26 cellular contexts compared by ENCODE assay signal in genomic region chr2:218318241-218318640, GRCh38. TPM values are rescaled to one million over a fixed set of nuclear protein-coding genes. Genes with fewer than 3 reads are reported as not detected.
DNase-seq lines count a peak whose midpoint lies in the region; ATAC-seq and TF ChIP-seq lines count a peak whose summit lies in the region.
"Had no signal": no experiment of that assay in that cellular context is flagged by ENCODE, and none has a peak within 500 bp of the region (broad histone marks: within the 10 kb centered on the region; RNA-seq: fewer than 3 reads in every experiment).

No MANE protein-coding gene starts in this region.

- WGBS in SK-N-SH (ENCODE audit: low lambda C conversion rate): 100% methylated on average over 6 of the region's 7 CpGs

- H3K4me1 Mint-ChIP-seq in CD14-positive monocyte: peaks cover 79% of the 10 kb centered on the region
- peaks cover 61% of the 10 kb centered on the region for H3K4me1 Mint-ChIP-seq in CD4-positive, alpha-beta T cell (ENCODE audit: low read depth)
- H3K4me1 Mint-ChIP-seq in dendritic cell treated with granulocyte-macrophage colony-stimulating factor and Interleukin-4, amounts not matched to agents 40 ng/mL and 50 ng/mL, for 4 days (ENCODE audit: low read depth): peaks cover 58% of the 10 kb centered on the region

- H3K4me3 Mint-ChIP-seq in CD14-positive monocyte: no peak overlapping the region
- no peak overlapping the region for H3K4me3 Mint-ChIP-seq in CD4-positive, alpha-beta T cell
- H3K4me3 Mint-ChIP-seq in dendritic cell treated with granulocyte-macrophage colony-stimulating factor and Interleukin-4, amounts not matched to agents 40 ng/mL and 50 ng/mL, for 4 days: no peak overlapping the region
- H3K4me3 Mint-ChIP-seq: GM23338, HFFc6 had no signal

- no peak overlapping the region for H3K27ac ChIP-seq in CD4-positive, alpha-beta T cell (ENCODE audit: low read depth, low read length)
- peak overlapping the region; percentile 96 for H3K27ac ChIP-seq in neutrophil
- H3K27ac ChIP-seq in SK-N-SH (ENCODE audit: low read depth in 2 of 2, low read length in 1 of 2): no peak overlapping the region
- H3K27ac ChIP-seq: SJCRH30 had no signal

- no peaks in the 10 kb centered on the region for H3F3A ChIP-seq in SK-N-SH (replicated peaks; ENCODE audit: insufficient read depth)

- H2AFZ ChIP-seq in SK-N-SH (ENCODE audit: low read depth): no peak overlapping the region
- H2AFZ ChIP-seq: GM23338 had no signal

- POLR2A ChIA-PET in CD4-positive, alpha-beta T cell (lab: Charles Lee): interaction anchor here (0.9 to 3.1 kb wide), 3 partner anchors 27 to 48 kb away, joined by 3 to 16 read pairs (median 4); partner anchors contain the start of genes AAMP and PNKD
- POLR2A ChIA-PET in SK-N-SH (lab: Yijun Ruan, JAX): no interaction called here

- no peak overlapping the region for H3K9ac ChIP-seq in SK-N-SH

- H3K36me3 Mint-ChIP-seq in CD14-positive monocyte: peaks cover 3 to 10% of the 10 kb centered on the region in 2 donors
- peaks cover 4% of the 10 kb centered on the region for H3K36me3 Mint-ChIP-seq in CD4-positive, alpha-beta T cell (ENCODE audit: low read depth)
- H3K36me3 Mint-ChIP-seq in dendritic cell treated with granulocyte-macrophage colony-stimulating factor and Interleukin-4, amounts not matched to agents 40 ng/mL and 50 ng/mL, for 4 days (ENCODE audit: low read depth): peaks cover 1% of the 10 kb centered on the region

- CTCF ChIA-PET in CD4-positive, alpha-beta T cell (lab: Charles Lee): no interaction called here
- CTCF ChIA-PET in SK-N-SH (lab: Yijun Ruan, JAX): no interaction called here

- H3K36me3 ChIP-seq in neutrophil (no peaks in the 10 kb centered on the region), SK-N-SH (replicated peaks in 1 of 2; ENCODE audit: control insufficient read depth in 1 of 2, insufficient read depth in 2 of 2, low read length in 1 of 2) (no peaks in the 10 kb centered on the region)
- H3K36me3 ChIP-seq: HAP-1, SJCRH30 had no signal

- ATAC-seq in CD4-positive, alpha-beta T cell (ENCODE audit: poor library complexity): no peak
- ATAC-seq in GM19351 (IDR thresholded peaks at IDR 0.05; ENCODE audit: unreplicated experiment) (no peak), HG02610 (IDR thresholded peaks at IDR 0.05; ENCODE audit: unreplicated experiment) (no peak)
- ATAC-seq: GM23338, PC-3, Right ventricle myocardium inferior had no signal

- no peak overlapping the region for H3K4me3 ChIP-seq in neutrophil (ENCODE audit: low read depth in 1 of 2, low read length in 1 of 2)
- no peak overlapping the region for H3K4me3 ChIP-seq in SK-N-SH (ENCODE audit: low read depth in 2 of 2, low read length in 1 of 2)
- H3K4me3 ChIP-seq: GM23338, HAP-1, SJCRH30 had no signal

- TF ChIP-seq EP300 in SK-N-SH (IDR thresholded peaks at IDR 0.05; ENCODE audit: borderline replicate concordance in 1 of 2, low read depth in 1 of 2, low read length in 1 of 2): no peak

- DNase-seq in CD14-positive monocyte (ENCODE audit: low spot score) (no peak), SK-N-SH (no peak)
- no peak for DNase-seq in CD4-positive, alpha-beta T cell
- DNase-seq: C1 segment of cervical spinal cord, COR-L47, DMS53, HFFc6, Karpas-422, NCI-H1092, NCI-H1417 treated with DMSO at 0.1 percent for 48 hours, NCI-H187, NCI-H2081 treated with DMSO at 0.1 percent for 48 hours, NCI-H2171 treated with DMSO at 0.1 percent for 48 hours, NCI-H345, NCI-H510A treated with DMSO at 0.1 percent for 48 hours, PC-3, SJCRH30 had no signal

- no peaks in the 10 kb centered on the region for H3K27me3 ChIP-seq in CD4-positive, alpha-beta T cell (ENCODE audit: control insufficient read depth, insufficient read depth, low read length)
- H3K27me3 ChIP-seq in neutrophil: no peaks in the 10 kb centered on the region
- no peaks in the 10 kb centered on the region for H3K27me3 ChIP-seq in SK-N-SH (ENCODE audit: insufficient read depth)
- H3K27me3 ChIP-seq: SJCRH30 had no signal

- H3K4me2 ChIP-seq in SK-N-SH: no peak overlapping the region
- H3K4me2 ChIP-seq: GM23338 had no signal

- no peaks in the 10 kb centered on the region for H3K79me2 ChIP-seq in SK-N-SH (ENCODE audit: insufficient read depth)

- H3K27ac Mint-ChIP-seq in CD14-positive monocyte: peak overlapping the region; percentile 57 to 99 (median 88)
- peak overlapping the region; percentile 97 for H3K27ac Mint-ChIP-seq in CD4-positive, alpha-beta T cell
- peak overlapping the region; percentile 72 for H3K27ac Mint-ChIP-seq in dendritic cell treated with granulocyte-macrophage colony-stimulating factor and Interleukin-4, amounts not matched to agents 40 ng/mL and 50 ng/mL, for 4 days
- H3K27ac Mint-ChIP-seq: GM23338, HFFc6 had no signal

- H3K9me2 ChIP-seq in SK-N-SH: no peaks in the 10 kb centered on the region

- no peaks in the 10 kb centered on the region for H3K9me3 ChIP-seq in CD4-positive, alpha-beta T cell (ENCODE audit: control insufficient read depth, low read length)
- H3K9me3 ChIP-seq in neutrophil: no peaks in the 10 kb centered on the region
- H3K9me3 ChIP-seq in SK-N-SH: no peaks in the 10 kb centered on the region
- H3K9me3 ChIP-seq: HAP-1, SJCRH30 had no signal

- H3K9me3 Mint-ChIP-seq in CD14-positive monocyte: no peaks in the 10 kb centered on the region
- no peaks in the 10 kb centered on the region for H3K9me3 Mint-ChIP-seq in CD4-positive, alpha-beta T cell
- no peaks in the 10 kb centered on the region for H3K9me3 Mint-ChIP-seq in dendritic cell treated with granulocyte-macrophage colony-stimulating factor and Interleukin-4, amounts not matched to agents 40 ng/mL and 50 ng/mL, for 4 days
- H3K9me3 Mint-ChIP-seq: GM23338, HFFc6 had no signal

- no peaks in the 10 kb centered on the region for H4K20me1 ChIP-seq in SK-N-SH (ENCODE audit: insufficient read depth)

- no peak for TF ChIP-seq CTCF in CD14-positive monocyte (IDR thresholded peaks at IDR 0.05)
- TF ChIP-seq CTCF in CD4-positive, alpha-beta T cell (IDR thresholded peaks at IDR 0.05): no peak
- no peak for TF ChIP-seq CTCF in neutrophil (IDR thresholded peaks at IDR 0.05)
- TF ChIP-seq CTCF in SK-N-SH (IDR thresholded peaks at IDR 0.05): no peak

- TF ChIP-seq RAD21 in SK-N-SH (IDR thresholded peaks at IDR 0.05; ENCODE audit: low read length): no peak

- H3K4me1 ChIP-seq in neutrophil (ENCODE audit: control insufficient read depth in 1 of 2, insufficient read depth in 1 of 2, low read depth in 1 of 2, low read length in 1 of 2) (peaks cover 44 to 45% of the 10 kb centered on the region in 2 experiments), SK-N-SH (ENCODE audit: control insufficient read depth in 1 of 2, insufficient read depth in 2 of 2, low read depth in 1 of 2, low read length in 1 of 2) (peaks cover 0 to 7% of the 10 kb centered on the region in 2 experiments; a peak in 1 of 4 replicates)

- intact Hi-C loops in CD14-positive monocyte (cut with micrococcal nuclease): no loop called here
- intact Hi-C loops in CD4-positive, alpha-beta T cell (cut with DNase I, micrococcal nuclease): no loop called here
- intact Hi-C loops in dendritic cell treated with granulocyte-macrophage colony-stimulating factor and Interleukin-4, amounts not matched to agents 40 ng/mL and 50 ng/mL, for 4 days (cut with micrococcal nuclease): no loop called here

- peaks cover 0 to 2% (median 0%) of the 10 kb centered on the region in 3 donors for H3K27me3 Mint-ChIP-seq in CD14-positive monocyte (ENCODE audit: low read depth in 3 of 3)
- no peaks in the 10 kb centered on the region for H3K27me3 Mint-ChIP-seq in CD4-positive, alpha-beta T cell
- no peaks in the 10 kb centered on the region for H3K27me3 Mint-ChIP-seq in dendritic cell treated with granulocyte-macrophage colony-stimulating factor and Interleukin-4, amounts not matched to agents 40 ng/mL and 50 ng/mL, for 4 days

TF ChIP-seq in SK-N-SH, 30 proteins besides CTCF, POLR2A, EP300 and RAD21 (continues in another document):
- TF ChIP-seq TCF12 (IDR thresholded peaks at IDR 0.05): no peak
- TF ChIP-seq JUND (IDR thresholded peaks at IDR 0.05): no peak

RNA-seq across cellular contexts. Expression of gene TMBIM1, which starts 25.9 kb away (rescaled TPM):
- polyA plus RNA-seq in CD14-positive monocyte (100 to 1,000 TPM; 129 to 139 TPM), SK-N-SH (2012; rRNA removed) (7.3 and 7.8 TPM in 2 replicates)
- 100 to 1,000 TPM in 1 of 2 experiments, 10 to 100 TPM in 1; 99.2 to 102 TPM for total RNA-seq in CD4-positive, alpha-beta T cell
- polyA plus RNA-seq in SK-N-SH (2012; cell fraction: cytosol; rRNA removed): 4.4 and 6.8 TPM in 2 replicates
- polyA plus RNA-seq in SK-N-SH (2012; cell fraction: nucleus; rRNA removed): 4.5 and 5.3 TPM in 2 replicates

RNA-seq across cellular contexts. Expression of gene CATIP, which starts 38.4 kb away (rescaled TPM):
- polyA plus RNA-seq in CD14-positive monocyte: 1 to 10 TPM; 2.9 to 5.5 TPM
- not detected for total RNA-seq in CD4-positive, alpha-beta T cell
- polyA plus RNA-seq in SK-N-SH (2012; rRNA removed): 0.18 and 0.26 TPM in 2 replicates
- 0.08 and 0.12 TPM in 2 replicates for polyA plus RNA-seq in SK-N-SH (2012; cell fraction: cytosol; rRNA removed)
- polyA plus RNA-seq in SK-N-SH (2012; cell fraction: nucleus; rRNA removed): 0.64 and 0.94 TPM in 2 replicates
- total RNA-seq: A673, GM23338, HFFc6, PC-3, Right ventricle myocardium inferior, RPMI7951, SJCRH30 had no signal

RNA-seq across cellular contexts. Expression of gene PNKD, which starts 47.9 kb away (rescaled TPM):
- polyA plus RNA-seq in CD14-positive monocyte (10 to 100 TPM; 79.8 to 92.0 TPM), SK-N-SH (2012; rRNA removed) (92.2 and 101 TPM in 2 replicates)
- 10 to 100 TPM in 1 of 2 experiments, 1 to 10 TPM in 1; 9.2 to 10.6 TPM for total RNA-seq in CD4-positive, alpha-beta T cell
- 56.7 and 75.3 TPM in 2 replicates for polyA plus RNA-seq in SK-N-SH (2012; cell fraction: cytosol; rRNA removed)
- 57.8 and 74.7 TPM in 2 replicates for polyA plus RNA-seq in SK-N-SH (2012; cell fraction: nucleus; rRNA removed)

RNA-seq across cellular contexts. Expression of gene AAMP, which starts 48.3 kb away (rescaled TPM):
- polyA plus RNA-seq in CD14-positive monocyte (10 to 100 TPM; 90.8 to 98.7 TPM), SK-N-SH (2012; rRNA removed) (223 and 276 TPM in 2 replicates)
- 10 to 100 TPM; 40.2 to 42.5 TPM for total RNA-seq in CD4-positive, alpha-beta T cell
- polyA plus RNA-seq in SK-N-SH (2012; cell fraction: cytosol; rRNA removed): 191 and 203 TPM in 2 replicates
- polyA plus RNA-seq in SK-N-SH (2012; cell fraction: nucleus; rRNA removed): 302 and 308 TPM in 2 replicates

RNA-seq across cellular contexts. Expression of gene GPBAR1, which starts 57.4 kb away (rescaled TPM):
- polyA plus RNA-seq in CD14-positive monocyte (100 to 1,000 TPM; 143 to 181 TPM), SK-N-SH (2012; rRNA removed) (0.08 and 0.13 TPM in 2 replicates)
- total RNA-seq in CD4-positive, alpha-beta T cell: 1 to 10 TPM; 1.6 to 1.8 TPM
- 0.03 and 0.05 TPM in 2 replicates for polyA plus RNA-seq in SK-N-SH (2012; cell fraction: cytosol; rRNA removed)
- polyA plus RNA-seq in SK-N-SH (2012; cell fraction: nucleus; rRNA removed): 0.38 and 0.50 TPM in 2 replicates
- total RNA-seq: GM23338 had no signal

Comparison
In these comparisons a context has a peak if more than half of its experiments do, and no peak if none do; other contexts are left out.
1. RNA of gene TMBIM1, which starts 25.9 kb away (polyA plus RNA-seq): 129 to 139 TPM in CD14-positive monocyte; 4.4 to 7.8 TPM in SK-N-SH; every median in the first group is over 10 times any median in the second.
2. Peak in every context shown above with its lines, with median percentiles within 50 percentile points of each other: H3K27ac Mint-ChIP-seq.